In genomic region chr3:69084668-69085542, GRCh38 we compare ENCODE assay signal across 8 cellular contexts. TPM values are rescaled to one million over a fixed set of nuclear protein-coding genes. Genes with fewer than 3 reads are reported as not detected.
DNase-seq lines count a peak whose midpoint lies in the region; ATAC-seq, FAIRE-seq and TF ChIP-seq lines count a peak whose summit lies in the region.

TSS of gene ARL6IP5 (plus strand) at chr3:69084937. CDS start at chr3:69085048, 111 bp downstream.

- H3K36me3 Mint-ChIP-seq in astrocyte (ENCODE audit: low read depth, unreplicated experiment): peaks cover 4% of the 10 kb centered on the region

- H3K79me2 ChIP-seq in astrocyte (ENCODE audit: insufficient read depth, low read length): peaks cover 48% of the 10 kb centered on the region

- H4K20me1 ChIP-seq in astrocyte (ENCODE audit: insufficient read depth, low read length): peaks cover 26% of the 10 kb centered on the region

- H3K27me3 ChIP-seq in astrocyte (ENCODE audit: insufficient read depth, low read length): no peaks in the 10 kb centered on the region

- H3K9me3 Mint-ChIP-seq in astrocyte (ENCODE audit: unreplicated experiment): no peaks in the 10 kb centered on the region

- H3K4me3 Mint-ChIP-seq in astrocyte (ENCODE audit: unreplicated experiment): peak within 1 kb of the TSS; percentile 97

- TF ChIP-seq CTCF in astrocyte (IDR thresholded peaks at IDR 0.05; ENCODE audit: insufficient read depth, low read depth, low read length) (no peak), D721Med (IDR thresholded peaks at IDR 0.05; ENCODE audit: insufficient read depth, missing control alignments) (no peak)

- H3K4me1 Mint-ChIP-seq in astrocyte (ENCODE audit: low read depth, unreplicated experiment): peaks cover 50% of the 10 kb centered on the region

- H3K4me1 ChIP-seq in astrocyte (ENCODE audit: insufficient read depth, low read length): peaks cover 61% of the 10 kb centered on the region

- peak within 1 kb of the TSS; percentile 92 for H3K27ac ChIP-seq in astrocyte (ENCODE audit: low read depth, low read length)

- H3K36me3 ChIP-seq in astrocyte (ENCODE audit: insufficient read depth, low read length): no peaks in the 10 kb centered on the region

- H3K9ac ChIP-seq in astrocyte (ENCODE audit: low read length): peak within 1 kb of the TSS; percentile 94

- FAIRE-seq in astrocyte (lab: Jason Lieb, UNC) (no peak), D721Med (lab: Jason Lieb, UNC) (no peak)

- no peaks in the 10 kb centered on the region for H3K9me3 ChIP-seq in astrocyte (ENCODE audit: insufficient read depth, low read depth, low read length)

- DNase-seq in NCI-H2029 (lab: John Stamatoyannopoulos, UW) (peak; percentile 76), T-helper 22 cell (ENCODE audit: low read depth) (peak; percentile 89), astrocyte (ENCODE audit: low read depth) (peak; percentile 89), hepatic stellate cell (ENCODE audit: low spot score) (peak; percentile 62), renal cortical epithelial cell (ENCODE audit: low read depth) (peak; percentile 87), D721Med (ENCODE audit: insufficient read length, low spot score) (no peak)

- peak within 1 kb of the TSS; percentile 89 for H3K4me2 ChIP-seq in astrocyte (ENCODE audit: low read length)

- peak; percentile 52 for TF ChIP-seq POLR2A in GM15510 (IDR thresholded peaks at IDR 0.05; ENCODE audit: borderline replicate concordance, extremely low read depth, insufficient read length)

- H3K27me3 Mint-ChIP-seq in astrocyte (ENCODE audit: low read depth, unreplicated experiment): no peaks in the 10 kb centered on the region

- peak within 1 kb of the TSS; percentile 91 for H2AFZ ChIP-seq in astrocyte (ENCODE audit: low read depth, low read length)

- ATAC-seq in HG02870 (IDR thresholded peaks at IDR 0.05; ENCODE audit: unreplicated experiment): peak; percentile 45

- peak within 1 kb of the TSS; percentile 95 for H3K27ac Mint-ChIP-seq in astrocyte (ENCODE audit: unreplicated experiment)

- peak within 1 kb of the TSS; percentile 98 for H3K4me3 ChIP-seq in astrocyte (ENCODE audit: insufficient read depth, low read depth, low read length)

RNA-seq across cellular contexts. Expression of gene ARL6IP5, which starts in this region (rescaled TPM):
- 160 and 166 TPM in 2 replicates for total RNA-seq in astrocyte
- total RNA-seq in renal cortical epithelial cell: 160 and 196 TPM in 2 replicates
